Comparison of ENCODE assay signal across 12 cellular contexts in the genomic region with DNA sequence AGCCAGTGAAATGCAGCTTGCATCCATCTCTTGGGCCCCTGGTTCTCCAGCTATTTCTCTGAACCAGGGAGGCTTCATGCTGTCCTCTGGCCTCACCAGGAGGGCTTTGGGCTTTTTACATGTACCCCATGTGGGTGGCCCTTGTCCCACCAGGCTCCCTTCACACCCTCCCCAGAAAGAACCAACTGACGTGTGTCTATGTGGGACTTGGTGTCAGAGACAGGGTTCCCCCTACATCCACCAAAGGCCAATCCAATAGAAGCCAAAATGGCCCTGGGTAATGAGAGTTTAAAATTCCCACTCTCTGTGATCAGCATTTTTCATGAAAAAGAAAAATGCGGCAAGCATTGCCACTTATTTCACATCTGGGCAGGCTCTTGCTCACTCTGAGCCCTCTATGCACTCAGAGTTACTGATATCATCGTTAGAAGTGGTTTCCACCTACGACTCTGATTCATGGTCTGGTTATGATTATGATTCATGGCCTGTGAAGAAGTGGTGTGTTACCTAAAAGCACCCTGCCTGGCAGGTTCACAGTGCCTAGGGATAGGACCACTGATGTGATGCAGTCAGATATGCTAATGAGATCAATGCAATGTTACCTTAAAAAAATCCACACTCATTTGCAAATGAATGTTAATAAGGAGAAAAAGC.
DNase-seq lines count a peak whose midpoint lies in the region; ATAC-seq lines count a peak whose summit lies in the region.
"Had no signal": no experiment of that assay in that cellular context is flagged by ENCODE, and none has a peak within 500 bp of the region (broad histone marks: within the 10 kb centered on the region; RNA-seq: fewer than 3 reads in every experiment).

No MANE protein-coding gene starts in this region.

- intact Hi-C loops in Right ventricle myocardium inferior (cut with DNase I), result no loop called here

- H3K9me3 ChIP-seq in adipocyte (ENCODE audit: control insufficient read depth, low read length), result peaks cover 4% of the 10 kb centered on the region
- H3K9me3 ChIP-seq: adrenal gland had no signal

- ATAC-seq in GM18511 (IDR thresholded peaks at IDR 0.05; ENCODE audit: unreplicated experiment) (no peak), Right ventricle myocardium inferior (no peak)

- H3K36me3 ChIP-seq in adipocyte (ENCODE audit: control insufficient read depth, insufficient read depth, low read length, severe bottlenecking), result no peaks in the 10 kb centered on the region
- H3K36me3 ChIP-seq: adrenal gland had no signal

- H3K9ac ChIP-seq in adipocyte (ENCODE audit: low read length), result no peak overlapping the region

- no peaks in the 10 kb centered on the region for H3K27me3 ChIP-seq in adipocyte (replicated peaks; ENCODE audit: control insufficient read depth, insufficient read depth, low read length)
- H3K27me3 ChIP-seq: adrenal gland had no signal

- DNase-seq in DMS79 treated with DMSO at 0.1 percent for 48 hours (lab: John Stamatoyannopoulos, UW) (peak; percentile 14), M059J (ENCODE audit: low read depth) (peak; percentile 86), adipocyte (ENCODE audit: low read depth) (peak; percentile 7), NCI-H1092 (lab: John Stamatoyannopoulos, UW) (no peak), SIG-M5 (lab: John Stamatoyannopoulos, UW) (no peak), Right ventricle myocardium inferior (ENCODE audit: missing footprints) (no peak)
- peak; percentile 12 to 55 (median 46) for DNase-seq in stimulated activated CD4-positive, alpha-beta T cell treated with anti-CD3 and anti-CD28 coated beads, Interleukin-12 subunit alpha, Interleukin-12 subunit beta, amount 100 ng/mL, for 48 hours (ENCODE audit: low read depth in 2 of 3, low spot score in 1 of 3)
- DNase-seq: mesenchymal stem cell, NCI-H1694 treated with DMSO at 0.1 percent for 48 hours had no signal

- no peaks in the 10 kb centered on the region for H3K4me1 ChIP-seq in adipocyte (ENCODE audit: control insufficient read depth, insufficient read depth, low read length)
- H3K4me1 ChIP-seq: adrenal gland had no signal

- H3K4me3 ChIP-seq in adipocyte (ENCODE audit: low read length), result no peak overlapping the region
- H3K4me3 ChIP-seq: adrenal gland, SK-N-MC had no signal

Comparison
In these comparisons a context has a peak if more than half of its experiments do, and no peak if none do; other contexts are left out.
1. DNase-seq: peak in DMS79 treated with DMSO at 0.1 percent for 48 hours (single experiment), M059J (single experiment), adipocyte (single experiment) and stimulated activated CD4-positive, alpha-beta T cell treated with anti-CD3 and anti-CD28 coated beads, Interleukin-12 subunit alpha, Interleukin-12 subunit beta, amount 100 ng/mL, for 48 hours (3 of 3); none in NCI-H1092 (single experiment), SIG-M5 (single experiment) and Right ventricle myocardium inferior (single experiment).